8 cellular contexts compared by ENCODE assay signal in the genomic region with DNA sequence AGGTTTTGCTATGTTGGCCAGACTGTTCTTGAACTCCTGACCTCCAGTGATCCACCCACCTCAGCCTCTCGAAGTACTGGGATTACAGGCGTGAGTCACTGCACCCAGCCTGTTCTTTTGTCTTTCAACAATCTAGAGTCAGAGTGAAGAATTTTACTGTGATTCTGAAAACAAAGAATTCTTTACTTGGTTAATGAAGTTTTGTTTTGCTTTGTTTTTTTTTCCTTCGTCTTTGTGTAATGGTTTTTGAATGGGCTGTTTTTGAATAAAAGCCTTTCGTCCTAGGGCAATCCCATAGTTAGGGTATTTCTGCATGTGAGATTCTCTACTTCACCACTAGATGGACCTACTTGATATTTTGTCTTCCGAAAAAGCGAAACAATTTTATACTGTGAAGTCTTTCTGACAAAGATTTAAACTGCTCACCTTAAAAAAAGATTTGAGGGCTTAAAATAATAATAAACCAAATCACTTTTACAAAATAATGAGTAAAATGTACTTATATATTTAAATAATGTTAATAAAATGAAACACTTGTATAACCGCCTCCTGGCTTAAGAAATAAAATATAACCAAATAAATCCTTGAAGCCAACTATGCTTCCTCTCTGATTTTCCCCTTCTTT. TPM values are rescaled to one million over a fixed set of nuclear protein-coding genes. Genes with fewer than 3 reads are reported as not detected.
A peak's percentile ranks its signal among the peaks of the same experiment; 100 is the strongest.
DNase-seq lines count a peak whose midpoint lies in the region; ATAC-seq, FAIRE-seq and TF ChIP-seq lines count a peak whose summit lies in the region.

No MANE protein-coding gene starts in this region.

- peak; percentile 70 for DNase-seq in GM03348 (ENCODE audit: low spot score)
- peak; percentile 64 for DNase-seq in foreskin melanocyte
- no peak for DNase-seq in prostate gland (ENCODE audit: low spot score)

- H3K4me1 ChIP-seq in ACC112 (ENCODE audit: control insufficient read depth, insufficient read depth, low read length, unreplicated experiment) (peaks cover 2% of the 10 kb centered on the region), Loucy (ENCODE audit: insufficient read depth, low read length, poor library complexity, severe bottlenecking) (no peaks in the 10 kb centered on the region), prostate gland (replicated peaks) (no peaks in the 10 kb centered on the region)

- H3K9me3 ChIP-seq in Loucy (ENCODE audit: insufficient read depth, low read depth, low read length), result no peaks in the 10 kb centered on the region
- no peaks in the 10 kb centered on the region for H3K9me3 ChIP-seq in prostate gland

- TF ChIP-seq POLR2A in prostate gland (IDR thresholded peaks at IDR 0.05), result no peak

- TF ChIP-seq CTCF in Loucy (conservative IDR thresholded peaks at IDR 0.05; ENCODE audit: low read length) (peak; percentile 77), prostate gland (IDR thresholded peaks at IDR 0.05) (peak; percentile 48 to 92 (median 76))

- WGBS in prostate gland, result 26% methylated on average over 7 of the region's 7 CpGs

- H4K20me1 ChIP-seq in Loucy (ENCODE audit: insufficient read depth, low read length, poor library complexity, severe bottlenecking), result no peaks in the 10 kb centered on the region

- H3F3A ChIP-seq in Loucy (ENCODE audit: low read depth), result no peaks in the 10 kb centered on the region

- no peaks in the 10 kb centered on the region for H3K9me2 ChIP-seq in Loucy (replicated peaks; ENCODE audit: low read depth, low read length)

- ATAC-seq in GM19023 (IDR thresholded peaks at IDR 0.05; ENCODE audit: unreplicated experiment) (no peak), GM19463 (IDR thresholded peaks at IDR 0.05; ENCODE audit: unreplicated experiment) (no peak)

- H3K27ac ChIP-seq in ACC112 (ENCODE audit: low read depth, low read length), result no peak overlapping the region
- no peak overlapping the region for H3K27ac ChIP-seq in prostate gland

- H3K27me3 ChIP-seq in ACC112 (ENCODE audit: insufficient read depth, low read length) (0 out of 2 replicates have a peak, but pooled peaks cover 2% of the 10 kb centered on the region), Loucy (ENCODE audit: insufficient read depth, low read length, poor library complexity, severe bottlenecking) (no peaks in the 10 kb centered on the region), prostate gland (replicated peaks; ENCODE audit: insufficient read depth) (no peaks in the 10 kb centered on the region)

- peak overlapping the region; percentile 72 for H2AFZ ChIP-seq in ACC112 (ENCODE audit: low read length, unreplicated experiment)
- H2AFZ ChIP-seq in Loucy (ENCODE audit: low read length), result no peak overlapping the region

- H3K4me2 ChIP-seq in Loucy (ENCODE audit: low read depth, low read length, poor library complexity, severe bottlenecking), result no peak overlapping the region

- no peak overlapping the region for H3K9ac ChIP-seq in Loucy (ENCODE audit: low read depth, low read length, poor library complexity, severe bottlenecking)

- intact Hi-C loops in prostate gland (cut with DNase I), result loop anchor here (2.0 kb wide), 1 partner anchor 44 kb away; the partner anchor contains the start of gene SC5D

- peak; percentile 85 for FAIRE-seq in TTC549 (lab: Jason Lieb, UNC)

- H3K4me3 ChIP-seq in ACC112 (ENCODE audit: low read depth, low read length), result peak overlapping the region; percentile 45
- H3K4me3 ChIP-seq in Loucy (ENCODE audit: low read length, poor library complexity, severe bottlenecking), result no peak overlapping the region
- H3K4me3 ChIP-seq in prostate gland, result no peak overlapping the region

- H3K36me3 ChIP-seq in ACC112 (ENCODE audit: insufficient read depth, low read length), result no peaks in the 10 kb centered on the region
- H3K36me3 ChIP-seq in Loucy (ENCODE audit: insufficient read depth, low read length), result no peaks in the 10 kb centered on the region
- H3K36me3 ChIP-seq in prostate gland, result no peaks in the 10 kb centered on the region

- no peaks in the 10 kb centered on the region for H3K79me2 ChIP-seq in ACC112 (ENCODE audit: control insufficient read depth, insufficient read depth, low read length, unreplicated experiment)
- H3K79me2 ChIP-seq in Loucy (ENCODE audit: insufficient read depth, low read length), result no peaks in the 10 kb centered on the region

RNA-seq across cellular contexts. Expression of gene SC5D, which starts 43.4 kb away (rescaled TPM):
- 10 to 100 TPM; 61.6 to 86.6 TPM for total RNA-seq in prostate gland
